In the genomic region with DNA sequence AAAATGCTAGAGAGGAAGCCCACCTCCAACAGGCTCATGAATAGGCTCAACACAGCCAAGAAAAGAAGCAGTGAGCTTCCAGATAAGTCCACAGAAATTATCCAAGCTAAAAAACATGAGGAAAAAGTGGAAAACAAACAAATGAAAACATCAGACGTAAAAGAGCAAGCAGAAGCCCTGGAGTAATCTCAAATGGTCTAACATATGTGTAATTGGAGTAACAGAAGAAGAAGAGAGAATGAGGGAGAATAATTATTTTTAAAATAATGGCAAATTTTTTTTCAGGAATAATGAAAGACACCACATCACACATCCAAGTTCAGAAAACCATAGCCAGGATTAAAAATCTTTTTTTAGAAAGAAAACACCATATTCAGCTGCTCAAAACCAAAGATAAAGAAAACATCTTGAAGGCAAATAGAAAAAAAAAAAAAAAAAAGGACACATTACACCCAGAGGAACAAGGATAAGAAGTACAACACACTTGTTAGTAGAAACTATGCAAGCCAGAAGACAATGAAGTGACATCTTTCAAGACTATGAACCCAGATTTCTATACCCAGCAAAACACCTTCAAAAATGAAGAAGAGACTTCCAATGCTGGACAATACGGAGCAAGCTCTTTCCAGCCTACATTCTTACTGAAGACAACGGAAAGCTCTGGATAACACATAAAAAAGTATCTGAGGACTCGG, we compare ENCODE assay signal across 1 cellular context.
A peak's percentile ranks its signal among the peaks of the same experiment; 100 is the strongest.
TF ChIP-seq lines count a peak whose summit lies in the region.

No MANE protein-coding gene starts in this region.

TF ChIP-seq in K562, 482 proteins besides CTCF, POLR2A, EP300 and RAD21 (continued from another document):
- TF ChIP-seq, protein P1, sequence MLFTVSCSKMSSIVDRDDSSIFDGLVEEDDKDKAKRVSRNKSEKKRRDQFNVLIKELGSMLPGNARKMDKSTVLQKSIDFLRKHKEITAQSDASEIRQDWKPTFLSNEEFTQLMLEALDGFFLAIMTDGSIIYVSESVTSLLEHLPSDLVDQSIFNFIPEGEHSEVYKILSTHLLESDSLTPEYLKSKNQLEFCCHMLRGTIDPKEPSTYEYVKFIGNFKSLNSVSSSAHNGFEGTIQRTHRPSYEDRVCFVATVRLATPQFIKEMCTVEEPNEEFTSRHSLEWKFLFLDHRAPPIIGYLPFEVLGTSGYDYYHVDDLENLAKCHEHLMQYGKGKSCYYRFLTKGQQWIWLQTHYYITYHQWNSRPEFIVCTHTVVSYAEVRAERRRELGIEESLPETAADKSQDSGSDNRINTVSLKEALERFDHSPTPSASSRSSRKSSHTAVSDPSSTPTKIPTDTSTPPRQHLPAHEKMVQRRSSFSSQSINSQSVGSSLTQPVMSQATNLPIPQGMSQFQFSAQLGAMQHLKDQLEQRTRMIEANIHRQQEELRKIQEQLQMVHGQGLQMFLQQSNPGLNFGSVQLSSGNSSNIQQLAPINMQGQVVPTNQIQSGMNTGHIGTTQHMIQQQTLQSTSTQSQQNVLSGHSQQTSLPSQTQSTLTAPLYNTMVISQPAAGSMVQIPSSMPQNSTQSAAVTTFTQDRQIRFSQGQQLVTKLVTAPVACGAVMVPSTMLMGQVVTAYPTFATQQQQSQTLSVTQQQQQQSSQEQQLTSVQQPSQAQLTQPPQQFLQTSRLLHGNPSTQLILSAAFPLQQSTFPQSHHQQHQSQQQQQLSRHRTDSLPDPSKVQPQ (CRISPR knock-in tag; IDR thresholded peaks at IDR 0.05; ENCODE audit: borderline replicate concordance), result no peak
- TF ChIP-seq, protein P2, sequence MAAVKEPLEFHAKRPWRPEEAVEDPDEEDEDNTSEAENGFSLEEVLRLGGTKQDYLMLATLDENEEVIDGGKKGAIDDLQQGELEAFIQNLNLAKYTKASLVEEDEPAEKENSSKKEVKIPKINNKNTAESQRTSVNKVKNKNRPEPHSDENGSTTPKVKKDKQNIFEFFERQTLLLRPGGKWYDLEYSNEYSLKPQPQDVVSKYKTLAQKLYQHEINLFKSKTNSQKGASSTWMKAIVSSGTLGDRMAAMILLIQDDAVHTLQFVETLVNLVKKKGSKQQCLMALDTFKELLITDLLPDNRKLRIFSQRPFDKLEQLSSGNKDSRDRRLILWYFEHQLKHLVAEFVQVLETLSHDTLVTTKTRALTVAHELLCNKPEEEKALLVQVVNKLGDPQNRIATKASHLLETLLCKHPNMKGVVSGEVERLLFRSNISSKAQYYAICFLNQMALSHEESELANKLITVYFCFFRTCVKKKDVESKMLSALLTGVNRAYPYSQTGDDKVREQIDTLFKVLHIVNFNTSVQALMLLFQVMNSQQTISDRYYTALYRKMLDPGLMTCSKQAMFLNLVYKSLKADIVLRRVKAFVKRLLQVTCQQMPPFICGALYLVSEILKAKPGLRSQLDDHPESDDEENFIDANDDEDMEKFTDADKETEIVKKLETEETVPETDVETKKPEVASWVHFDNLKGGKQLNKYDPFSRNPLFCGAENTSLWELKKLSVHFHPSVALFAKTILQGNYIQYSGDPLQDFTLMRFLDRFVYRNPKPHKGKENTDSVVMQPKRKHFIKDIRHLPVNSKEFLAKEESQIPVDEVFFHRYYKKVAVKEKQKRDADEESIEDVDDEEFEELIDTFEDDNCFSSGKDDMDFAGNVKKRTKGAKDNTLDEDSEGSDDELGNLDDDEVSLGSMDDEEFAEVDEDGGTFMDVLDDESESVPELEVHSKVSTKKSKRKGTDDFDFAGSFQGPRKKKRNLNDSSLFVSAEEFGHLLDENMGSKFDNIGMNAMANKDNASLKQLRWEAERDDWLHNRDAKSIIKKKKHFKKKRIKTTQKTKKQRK (IDR thresholded peaks at IDR 0.05; ENCODE audit: borderline replicate concordance, low read depth, low read length), result no peak
- TF ChIP-seq FOXA1 (IDR thresholded peaks at IDR 0.05; ENCODE audit: borderline replicate concordance), result no peak
- TF ChIP-seq, protein P3, sequence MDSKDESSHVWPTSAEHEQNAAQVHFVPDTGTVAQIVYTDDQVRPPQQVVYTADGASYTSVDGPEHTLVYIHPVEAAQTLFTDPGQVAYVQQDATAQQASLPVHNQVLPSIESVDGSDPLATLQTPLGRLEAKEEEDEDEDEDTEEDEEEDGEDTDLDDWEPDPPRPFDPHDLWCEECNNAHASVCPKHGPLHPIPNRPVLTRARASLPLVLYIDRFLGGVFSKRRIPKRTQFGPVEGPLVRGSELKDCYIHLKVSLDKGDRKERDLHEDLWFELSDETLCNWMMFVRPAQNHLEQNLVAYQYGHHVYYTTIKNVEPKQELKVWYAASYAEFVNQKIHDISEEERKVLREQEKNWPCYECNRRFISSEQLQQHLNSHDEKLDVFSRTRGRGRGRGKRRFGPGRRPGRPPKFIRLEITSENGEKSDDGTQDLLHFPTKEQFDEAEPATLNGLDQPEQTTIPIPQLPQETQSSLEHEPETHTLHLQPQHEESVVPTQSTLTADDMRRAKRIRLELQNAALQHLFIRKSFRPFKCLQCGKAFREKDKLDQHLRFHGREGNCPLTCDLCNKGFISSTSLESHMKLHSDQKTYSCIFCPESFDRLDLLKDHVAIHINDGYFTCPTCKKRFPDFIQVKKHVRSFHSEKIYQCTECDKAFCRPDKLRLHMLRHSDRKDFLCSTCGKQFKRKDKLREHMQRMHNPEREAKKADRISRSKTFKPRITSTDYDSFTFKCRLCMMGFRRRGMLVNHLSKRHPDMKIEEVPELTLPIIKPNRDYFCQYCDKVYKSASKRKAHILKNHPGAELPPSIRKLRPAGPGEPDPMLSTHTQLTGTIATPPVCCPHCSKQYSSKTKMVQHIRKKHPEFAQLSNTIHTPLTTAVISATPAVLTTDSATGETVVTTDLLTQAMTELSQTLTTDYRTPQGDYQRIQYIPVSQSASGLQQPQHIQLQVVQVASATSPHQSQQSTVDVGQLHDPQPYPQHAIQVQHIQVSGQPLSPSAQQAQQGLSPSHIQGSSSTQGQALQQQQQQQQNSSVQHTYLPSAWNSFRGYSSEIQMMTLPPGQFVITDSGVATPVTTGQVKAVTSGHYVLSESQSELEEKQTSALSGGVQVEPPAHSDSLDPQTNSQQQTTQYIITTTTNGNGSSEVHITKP (IDR thresholded peaks at IDR 0.05; ENCODE audit: partially characterized antibody), result no peak
- no peak for TF ChIP-seq ZNF589 (CRISPR knock-in tag; IDR thresholded peaks at IDR 0.05; ENCODE audit: low read depth)
- no peak for TF ChIP-seq ZNF3 (CRISPR knock-in tag; IDR thresholded peaks at IDR 0.05)
- TF ChIP-seq, protein P4, sequence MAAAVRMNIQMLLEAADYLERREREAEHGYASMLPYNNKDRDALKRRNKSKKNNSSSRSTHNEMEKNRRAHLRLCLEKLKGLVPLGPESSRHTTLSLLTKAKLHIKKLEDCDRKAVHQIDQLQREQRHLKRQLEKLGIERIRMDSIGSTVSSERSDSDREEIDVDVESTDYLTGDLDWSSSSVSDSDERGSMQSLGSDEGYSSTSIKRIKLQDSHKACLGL (CRISPR knock-in tag; IDR thresholded peaks at IDR 0.05; ENCODE audit: borderline replicate concordance, poor library complexity, severe bottlenecking), result no peak
- no peak for TF ChIP-seq ZNF347 (CRISPR knock-in tag; IDR thresholded peaks at IDR 0.05; ENCODE audit: low read depth)
- TF ChIP-seq TFAM (CRISPR knock-in tag; conservative IDR thresholded peaks at IDR 0.05), result no peak
- TF ChIP-seq CBX1 (IDR thresholded peaks at IDR 0.05; ENCODE audit: low read depth), result 0 out of 2 replicates have a peak, but pooled peaks have one; percentile 60
- no peak for TF ChIP-seq PHTF2 (CRISPR knock-in tag; IDR thresholded peaks at IDR 0.05)
- no peak for TF ChIP-seq BRF1 (IDR thresholded peaks at IDR 0.05; ENCODE audit: borderline replicate concordance, extremely low read depth, insufficient read length)
- TF ChIP-seq YBX1 (IDR thresholded peaks at IDR 0.05), result no peak
